ENCODE assay signal across 15 cellular contexts in genomic region chr6:18241208-18241836, GRCh38. TPM values are rescaled to one million over a fixed set of nuclear protein-coding genes. Genes with fewer than 3 reads are reported as not detected.
DNase-seq lines count a peak whose midpoint lies in the region; ATAC-seq, FAIRE-seq and TF ChIP-seq lines count a peak whose summit lies in the region.
"Had no signal": no experiment of that assay in that cellular context is flagged by ENCODE, and none has a peak within 500 bp of the region (broad histone marks: within the 10 kb centered on the region; RNA-seq: fewer than 3 reads in every experiment).

No MANE protein-coding gene starts in this region.

- intact Hi-C loops in K562 (cut with micrococcal nuclease), result no loop called here

- ATAC-seq in activated T-cell treated with anti-CD3 and anti-CD28 coated beads, Interleukin-2, amount 50 U/mL, for 72 hours (replicated peaks in 1 of 2), result peak; percentile 47 to 52
- no peak for ATAC-seq in K562
- ATAC-seq in GM21526 (IDR thresholded peaks at IDR 0.05; ENCODE audit: low FRiP score, unreplicated experiment), result no peak
- no peak for ATAC-seq in GM21528 (IDR thresholded peaks at IDR 0.05; ENCODE audit: low FRiP score, unreplicated experiment)

- H3K9me3 ChIP-seq in K562 (replicated peaks; ENCODE audit: control insufficient read depth, insufficient read depth, low read depth, low read length), result no peaks in the 10 kb centered on the region
- H3K9me3 ChIP-seq: sigmoid colon had no signal

- no peaks in the 10 kb centered on the region for H3K9me3 Mint-ChIP-seq in activated T-cell treated with anti-CD3 and anti-CD28 coated beads, Interleukin-2, amount 50 U/mL, for 72 hours
- H3K9me3 Mint-ChIP-seq in nephron progenitor cell, result peaks cover 7% of the 10 kb centered on the region

- no peak for TF ChIP-seq POLR2A in K562 (conservative IDR thresholded peaks at IDR 0.05)

- TF ChIP-seq RAD21 in K562 (CRISPR knock-in tag; conservative IDR thresholded peaks at IDR 0.05 in 1 of 2, IDR thresholded peaks at IDR 0.05 in 1 of 2), result no peak

- H3K36me3 ChIP-seq in K562 (ENCODE audit: control insufficient read depth, insufficient read depth, low read length), result peaks cover 100% of the 10 kb centered on the region

- no peak for DNase-seq in activated T-cell treated with anti-CD3 and anti-CD28 coated beads, Interleukin-2, amount 50 U/mL, for 72 hours
- DNase-seq in activated T-cell treated with anti-CD3 and anti-CD28 coated beads, Interleukin-2, amount 50 U/mL, for 1 hour, result no peak
- DNase-seq in LoVo (ENCODE audit: low spot score), result peak; percentile 86
- DNase-seq in K562 (ENCODE audit: extremely low read depth in 1 of 4, low spot score in 3 of 4), result no peak
- DNase-seq in nephron progenitor cell, result no peak
- no peak for DNase-seq in NCI-H1092 treated with DMSO at 0.1 percent for 48 hours (lab: John Stamatoyannopoulos, UW)
- DNase-seq: activated CD4-positive, alpha-beta T cell treated with anti-CD3 and anti-CD28 coated beads, Interleukin-2, amount 50 U/mL, for 48 hours; AML-193; aorta; H7; NCI-H446 treated with DMSO at 0.1 percent for 48 hours; SHP77; sigmoid colon had no signal

- H3K9ac ChIP-seq in K562 (ENCODE audit: insufficient read depth in 1 of 2, low read depth in 2 of 2, low read length in 2 of 2), result no peak overlapping the region

- peaks cover 73% of the 10 kb centered on the region for H3K79me2 ChIP-seq in K562 (ENCODE audit: control insufficient read depth, insufficient read depth, low read length)

- H3K4me1 Mint-ChIP-seq in activated T-cell treated with anti-CD3 and anti-CD28 coated beads, Interleukin-2, amount 50 U/mL, for 72 hours (ENCODE audit: low read depth), result peaks cover 52% of the 10 kb centered on the region
- H3K4me1 Mint-ChIP-seq in nephron progenitor cell, result no peaks in the 10 kb centered on the region

- no peak overlapping the region for H3K27ac ChIP-seq in K562 (ENCODE audit: extremely low read depth, low read depth, low read length)

- no peak overlapping the region for H2AFZ ChIP-seq in K562 (ENCODE audit: low read depth, low read length)

- H3K4me2 ChIP-seq in K562 (ENCODE audit: insufficient read depth, low read length), result no peak overlapping the region

- H3K9me1 ChIP-seq in K562 (ENCODE audit: control insufficient read depth, insufficient read depth, low read length), result no peaks in the 10 kb centered on the region

- 86% methylated on average over 1 of the region's 1 CpG for WGBS in K562 (ENCODE audit: insufficient coverage, low coverage, missing lambda C conversion rate)

- TSS peak; percentile 1 for BruUV-seq in K562 (replicated peaks; lab: Mats Ljungman, UMichigan)

- no peaks in the 10 kb centered on the region for H3K27me3 Mint-ChIP-seq in activated T-cell treated with anti-CD3 and anti-CD28 coated beads, Interleukin-2, amount 50 U/mL, for 72 hours (ENCODE audit: low read depth)
- no peaks in the 10 kb centered on the region for H3K27me3 Mint-ChIP-seq in nephron progenitor cell (ENCODE audit: low read depth, poor library complexity)

- H3K27ac Mint-ChIP-seq in activated T-cell treated with anti-CD3 and anti-CD28 coated beads, Interleukin-2, amount 50 U/mL, for 72 hours, result peak overlapping the region; percentile 45
- peak overlapping the region; percentile 89 for H3K27ac Mint-ChIP-seq in nephron progenitor cell

- POLR2A ChIA-PET in K562 (lab: Yijun Ruan, JAX), result interaction anchor here (0.8 to 1.8 kb wide), 7 partner anchors 9 to 27 kb away, joined by 3 to 29 read pairs (median 4); partner anchors contain the start of gene DEK

- no peaks in the 10 kb centered on the region for H3K27me3 ChIP-seq in K562 (ENCODE audit: control insufficient read depth in 2 of 2, insufficient read depth in 2 of 2, low read length in 2 of 2)
- H3K27me3 ChIP-seq: sigmoid colon had no signal

- no peak for TF ChIP-seq CTCF in K562 (IDR thresholded peaks at IDR 0.05 in 2 of 3, conservative IDR thresholded peaks at IDR 0.05 in 1 of 3; ENCODE audit: insufficient read depth in 2 of 3, low read depth in 1 of 3, low read length in 3 of 3)
- no peak for TF ChIP-seq CTCF in nephron progenitor cell (IDR thresholded peaks at IDR 0.05)

- in situ Hi-C loops in K562 (cut with MboI), result no loop called here

- FAIRE-seq in K562 (lab: Jason Lieb, UNC), result no peak

- TF ChIP-seq EP300 in K562 (IDR thresholded peaks at IDR 0.05; ENCODE audit: low read length), result no peak

- peaks cover 20 to 58% of the 10 kb centered on the region in 2 donors for H3K36me3 Mint-ChIP-seq in activated T-cell treated with anti-CD3 and anti-CD28 coated beads, Interleukin-2, amount 50 U/mL, for 72 hours (ENCODE audit: insufficient read depth in 2 of 2)
- H3K36me3 Mint-ChIP-seq in nephron progenitor cell (ENCODE audit: low read depth), result peaks cover 96% of the 10 kb centered on the region

- CTCF ChIA-PET in K562 (lab: Yijun Ruan, JAX; ENCODE audit: low intra/inter-chr PET ratio), result no interaction called here

- no peak overlapping the region for H3K4me3 ChIP-seq in K562
- H3K4me3 ChIP-seq: sigmoid colon had no signal

- H4K20me1 ChIP-seq in K562 (replicated peaks; ENCODE audit: control insufficient read depth, insufficient read depth, low read length), result no peaks in the 10 kb centered on the region

- H3K4me1 ChIP-seq in K562 (replicated peaks in 1 of 2; ENCODE audit: control insufficient read depth in 2 of 2, insufficient read depth in 2 of 2, low read length in 2 of 2), result peaks cover 0 to 14% of the 10 kb centered on the region in 2 experiments; a peak in 1 of 5 replicates

- H3K4me3 Mint-ChIP-seq in activated T-cell treated with anti-CD3 and anti-CD28 coated beads, Interleukin-2, amount 50 U/mL, for 72 hours, result peak overlapping the region in 1 of 2 donors; percentile 31
- H3K4me3 Mint-ChIP-seq in nephron progenitor cell, result no peak overlapping the region

TF ChIP-seq in K562, 482 proteins besides CTCF, POLR2A, EP300 and RAD21 (continues in another document):
- TF ChIP-seq SMARCE1 (IDR thresholded peaks at IDR 0.05) (no peak), PTRF (tag; IDR thresholded peaks at IDR 0.05) (no peak), MAFF (IDR thresholded peaks at IDR 0.05; ENCODE audit: low read length) (no peak), TAF15 (IDR thresholded peaks at IDR 0.05; ENCODE audit: low read depth, low read length) (no peak), MAZ (CRISPR knock-in tag; conservative IDR thresholded peaks at IDR 0.05 in 1 of 2, IDR thresholded peaks at IDR 0.05 in 1 of 2) (no peak), IFI16 (CRISPR knock-in tag; IDR thresholded peaks at IDR 0.05) (no peak), STAT5A (IDR thresholded peaks at IDR 0.05; ENCODE audit: borderline replicate concordance, low read length) (no peak), RBM17 (IDR thresholded peaks at IDR 0.05; ENCODE audit: borderline replicate concordance, low read depth, low read length) (no peak), FUS (optimal IDR thresholded peaks at IDR 0.05; ENCODE audit: low read depth, low read length) (no peak), MXI1 (IDR thresholded peaks at IDR 0.05; ENCODE audit: low read depth, low read length) (no peak), E2F5 (CRISPR knock-in tag; IDR thresholded peaks at IDR 0.05) (no peak), ZNF707 (CRISPR knock-in tag; conservative IDR thresholded peaks at IDR 0.05) (peak; percentile 73), KLF13 (tag; IDR thresholded peaks at IDR 0.05; ENCODE audit: borderline replicate concordance, low read depth) (no peak), ZNF146 (CRISPR knock-in tag; IDR thresholded peaks at IDR 0.05; ENCODE audit: unreplicated experiment) (no peak), ATF3 (IDR thresholded peaks at IDR 0.05) (peak; percentile 44), ATF3 (CRISPR knock-in tag; conservative IDR thresholded peaks at IDR 0.05) (no peak)

RNA-seq across cellular contexts. Expression of gene DEK, which starts 23.0 kb away (rescaled TPM):
- total RNA-seq in activated T-cell treated with anti-CD3 and anti-CD28 coated beads, Interleukin-2, amount 50 U/mL, for 72 hours, result 100 to 1,000 TPM; 175 to 204 TPM
- 21.2 and 110 TPM in 2 replicates for total RNA-seq in K562 (2011; cell fraction: chromatin; rRNA removed; ENCODE audit: low replicate concordance)
- total RNA-seq in K562 (2011; cell fraction: nucleolus; rRNA removed), result 20.5 and 22.8 TPM in 2 replicates
- total RNA-seq in K562 (2011; cell fraction: nucleoplasm; rRNA removed), result 31.5 and 48.7 TPM in 2 replicates
- total RNA-seq in K562 (2014; rRNA removed) (284 and 338 TPM in 2 replicates), K562 (2014; rRNA removed; fragmentation: Illumina TruSeq; extraction: Trizol) (239 and 276 TPM in 2 replicates), K562 (2015; rRNA removed; fragmentation: Illumina TruSeq; extraction: Trizol) (293 and 306 TPM in 2 replicates), K562 (2021) (171 and 181 TPM in 2 replicates)
- polyA plus RNA-seq in K562 (2011; rRNA removed) (104 and 155 TPM in 2 replicates), K562 (2014; fragmentation: Illumina TruSeq; extraction: Trizol) (205 and 279 TPM in 2 replicates), K562 (2014; fragmentation: Nextera tagmentation; extraction: Ambion mirVana) (10 to 100 TPM; 82.3 to 87.3 TPM), K562 (2014; rRNA removed) (160 and 184 TPM in 2 replicates)
- 17.2 and 34.6 TPM in 2 replicates for polyA plus RNA-seq in K562 (2011; cell fraction: cytosol; rRNA removed)
- polyA plus RNA-seq in K562 (2011; cell fraction: nucleus; rRNA removed), result 25.4 and 30.2 TPM in 2 replicates
- polyA plus RNA-seq in K562 (2012), result 131 and 141 TPM in 2 replicates
- polyA minus RNA-seq in K562 (2011; rRNA and poly(A)+ RNA removed), result 72.9 and 76.0 TPM in 2 replicates
- polyA minus RNA-seq in K562 (2011; cell fraction: cytosol; rRNA and poly(A)+ RNA removed), result 70.9 and 74.1 TPM in 2 replicates
- polyA minus RNA-seq in K562 (2011; cell fraction: nucleus; rRNA and poly(A)+ RNA removed), result 34.7 and 48.3 TPM in 2 replicates

Comparison
In these comparisons a context has a peak if more than half of its experiments do, and no peak if none do; other contexts are left out.
1. ATAC-seq: peak in activated T-cell treated with anti-CD3 and anti-CD28 coated beads, Interleukin-2, amount 50 U/mL, for 72 hours (2 of 2); none in K562 (single experiment), GM21526 (single experiment) and GM21528 (single experiment).